8 cellular contexts compared by ENCODE assay signal in the genomic region with DNA sequence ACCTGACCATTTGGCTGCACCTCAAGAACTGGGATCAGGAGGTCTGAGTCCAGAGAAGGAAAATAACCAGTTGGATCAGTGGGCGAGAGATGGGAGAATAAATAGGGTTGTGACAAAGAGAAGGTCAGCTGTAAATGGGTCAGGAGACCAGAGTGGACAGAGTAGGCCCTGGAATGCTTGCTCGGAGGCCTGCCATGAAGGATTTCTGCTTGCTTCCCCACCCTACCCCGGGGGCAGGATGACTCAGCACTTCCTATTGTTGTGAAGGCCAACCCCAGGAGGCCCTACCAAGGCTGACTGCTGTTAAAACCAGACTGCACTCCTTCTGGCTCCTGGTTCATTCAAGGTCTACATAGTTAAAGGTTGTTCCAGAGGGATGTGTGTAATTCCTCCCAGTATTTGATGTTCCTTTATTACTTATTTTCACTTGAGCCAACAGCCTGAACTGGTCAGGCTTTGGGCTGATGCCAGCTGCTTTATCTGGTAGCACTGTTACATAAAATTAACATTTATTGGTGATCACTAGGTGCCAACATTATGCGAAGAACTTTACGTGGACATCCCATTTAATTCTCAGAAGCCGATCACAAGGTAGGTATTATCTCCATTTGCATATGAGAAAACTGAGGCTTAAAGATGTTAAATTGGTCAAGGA. TPM values are rescaled to one million over a fixed set of nuclear protein-coding genes. Genes with fewer than 3 reads are reported as not detected.
DNase-seq lines count a peak whose midpoint lies in the region; ATAC-seq and TF ChIP-seq lines count a peak whose summit lies in the region.

No MANE protein-coding gene starts in this region.

- H3K27me3 Mint-ChIP-seq in chondrocyte (ENCODE audit: low read depth) = no peaks in the 10 kb centered on the region
- no peaks in the 10 kb centered on the region for H3K27me3 Mint-ChIP-seq in stimulated activated naive CD8-positive, alpha-beta T cell treated with anti-CD3 and anti-CD28 coated beads, Interleukin-15, Interleukin-2, amounts not matched to agents 100 ng/mL and 50 ng/mL, for 24 hours

- no peak overlapping the region for H3K4me3 Mint-ChIP-seq in chondrocyte (ENCODE audit: unreplicated experiment)
- H3K4me3 Mint-ChIP-seq in stimulated activated naive CD8-positive, alpha-beta T cell treated with anti-CD3 and anti-CD28 coated beads, Interleukin-15, Interleukin-2, amounts not matched to agents 100 ng/mL and 50 ng/mL, for 24 hours = no peak overlapping the region

- H3K9me3 Mint-ChIP-seq in chondrocyte (ENCODE audit: low read depth) = peaks cover 4% of the 10 kb centered on the region
- H3K9me3 Mint-ChIP-seq in stimulated activated naive CD8-positive, alpha-beta T cell treated with anti-CD3 and anti-CD28 coated beads, Interleukin-15, Interleukin-2, amounts not matched to agents 100 ng/mL and 50 ng/mL, for 24 hours = peaks cover 7% of the 10 kb centered on the region

- H3K4me1 Mint-ChIP-seq in chondrocyte (ENCODE audit: low read depth) = peaks cover 32% of the 10 kb centered on the region
- H3K4me1 Mint-ChIP-seq in stimulated activated naive CD8-positive, alpha-beta T cell treated with anti-CD3 and anti-CD28 coated beads, Interleukin-15, Interleukin-2, amounts not matched to agents 100 ng/mL and 50 ng/mL, for 24 hours (ENCODE audit: low read depth) = peaks cover 24% of the 10 kb centered on the region

- peak overlapping the region; percentile 15 for H3K27ac Mint-ChIP-seq in chondrocyte (ENCODE audit: unreplicated experiment)
- peak overlapping the region; percentile 79 for H3K27ac Mint-ChIP-seq in stimulated activated naive CD8-positive, alpha-beta T cell treated with anti-CD3 and anti-CD28 coated beads, Interleukin-15, Interleukin-2, amounts not matched to agents 100 ng/mL and 50 ng/mL, for 24 hours

- TF ChIP-seq CTCF in chondrocyte (IDR thresholded peaks at IDR 0.05) = no peak

- DNase-seq in activated CD4-positive, CD25-positive, alpha-beta regulatory T cell treated with anti-CD3 and anti-CD28 coated beads, Interleukin-2, amount 50 U/mL, for 72 hours = no peak
- DNase-seq in RPMI8226 (peak; percentile 30), chondrocyte (ENCODE audit: low spot score) (peak; percentile 94), left lobe of liver (ENCODE audit: low spot score) (peak; percentile 55)

- H3K36me3 Mint-ChIP-seq in chondrocyte (ENCODE audit: low read depth) = no peaks in the 10 kb centered on the region
- no peaks in the 10 kb centered on the region for H3K36me3 Mint-ChIP-seq in stimulated activated naive CD8-positive, alpha-beta T cell treated with anti-CD3 and anti-CD28 coated beads, Interleukin-15, Interleukin-2, amounts not matched to agents 100 ng/mL and 50 ng/mL, for 24 hours (ENCODE audit: low read depth)

- peak; percentile 53 to 59 for ATAC-seq in activated CD4-positive, CD25-positive, alpha-beta regulatory T cell treated with anti-CD3 and anti-CD28 coated beads, Interleukin-2, amount 50 U/mL, for 24 hours
- ATAC-seq in HG03139 (IDR thresholded peaks at IDR 0.05; ENCODE audit: unreplicated experiment) (peak; percentile 57), left lobe of liver (peak; percentile 36), HG02623 (IDR thresholded peaks at IDR 0.05; ENCODE audit: unreplicated experiment) (no peak)

RNA-seq across cellular contexts. Expression of a gene that starts 27.3 kb away (rescaled TPM):
- 69.2 to 108 TPM (median 106 TPM) in 3 replicates for total RNA-seq in chondrocyte
- total RNA-seq in left lobe of liver = 27.6 TPM

RNA-seq across cellular contexts. Expression of a gene that starts 57.8 kb away (rescaled TPM):
- total RNA-seq in chondrocyte = 1.5 to 4.0 TPM (median 3.3 TPM) in 3 replicates
- total RNA-seq in left lobe of liver = 3.9 TPM
